ENCODE assay signal across 30 cellular contexts in genomic region chr9:19466268-19466639, GRCh38.
"Had no signal": no experiment of that assay in that cellular context is flagged by ENCODE, and none has a peak within 500 bp of the region (broad histone marks: within the 10 kb centered on the region; RNA-seq: fewer than 3 reads in every experiment).

No MANE protein-coding gene starts in this region.

- ATAC-seq: activated CD4-positive, CD25-positive, alpha-beta regulatory T cell treated with anti-CD3 and anti-CD28 coated beads, Interleukin-2, amount 50 U/mL, for 24 hours; activated CD8-positive, alpha-beta T cell treated with anti-CD3 and anti-CD28 coated beads for 36 hours; activated naive CD4-positive, alpha-beta T cell treated with anti-CD3 and anti-CD28 coated beads, Interleukin-2, amount 50 U/mL, for 72 hours; activated T-cell treated with anti-CD3 and anti-CD28 coated beads, Interleukin-2, amount 50 U/mL, for 4 hours; activated T-helper 17 cell treated with anti-CD3 and anti-CD28 coated beads, Interleukin-2, amount 50 U/mL, for 72 hours; gastroesophageal sphincter; heart right ventricle had no signal

- H3K9me3 ChIP-seq: ascending aorta, breast epithelium, esophagus squamous epithelium, gastroesophageal sphincter, heart right ventricle had no signal

- H3K27ac ChIP-seq: ascending aorta, breast epithelium, cardiac muscle cell, epithelial cell of prostate, esophagus squamous epithelium, gastroesophageal sphincter, heart right ventricle, WERI-Rb-1 had no signal

- H3K4me1 ChIP-seq: ascending aorta, breast epithelium had no signal

- FAIRE-seq: colon, endometrium, endothelial cell of umbilical vein had no signal

- H3K4me3 ChIP-seq: ascending aorta, breast epithelium, cardiac muscle cell, esophagus squamous epithelium, gastroesophageal sphincter, heart right ventricle had no signal

- H3K27me3 ChIP-seq: ascending aorta, breast epithelium, cardiac muscle cell, esophagus squamous epithelium, gastroesophageal sphincter, heart right ventricle had no signal

- H3K36me3 ChIP-seq: ascending aorta, breast epithelium, cardiac muscle cell, esophagus squamous epithelium, gastroesophageal sphincter, heart right ventricle, WERI-Rb-1 had no signal

- DNase-seq: activated B cell treated with CpG ODN at 0.5 μM for 24 hours; activated CD4-positive, alpha-beta T cell treated with anti-CD3 and anti-CD28 coated beads for 48 hours; activated CD4-positive, alpha-beta T cell treated with anti-CD3 and anti-CD28 coated beads, Interleukin-2, amount 50 U/mL, for 1 hour; activated CD4-positive, alpha-beta T cell treated with anti-CD3 and anti-CD28 coated beads, Interleukin-2, amount 50 U/mL, for 48 hours; activated CD8-positive, alpha-beta memory T cell treated with anti-CD3 and anti-CD28 coated beads for 24 hours; activated CD8-positive, alpha-beta T cell treated with anti-CD3 and anti-CD28 coated beads for 36 hours; activated effector memory CD4-positive, alpha-beta T cell treated with Interleukin-2 at 50 U/mL for 16 hours; activated gamma-delta T cell treated with Interleukin-2 at 50 U/mL for 16 hours; activated naive CD4-positive, alpha-beta T cell treated with anti-CD3 and anti-CD28 coated beads for 36 hours; activated naive CD8-positive, alpha-beta T cell treated with anti-CD3 and anti-CD28 coated beads, Interleukin-2, amount 10 ng/mL, durations not matched to agents 7 days and 5 days; activated T-cell treated with anti-CD3 and anti-CD28 coated beads, Interleukin-2, amount 50 U/mL, for 4 hours; cortex of kidney; dermis blood vessel endothelial cell; effector CD8-positive, alpha-beta T cell; esophagus squamous epithelium; foreskin melanocyte; heart right ventricle; T-helper 2 cell; WERI-Rb-1 had no signal
